In genomic region chr22:41832553-41833368, GRCh38 we compare ENCODE assay signal across 1 cellular context.
TF ChIP-seq lines count a peak whose summit lies in the region.

TSS of gene SREBF2 (plus strand) at chr22:41833105. CDS start at chr22:41833271, 166 bp downstream.

TF ChIP-seq in A549, 52 proteins besides CTCF, POLR2A, EP300 and RAD21 (continued from another document):
- no peak for TF ChIP-seq BCL3 (IDR thresholded peaks at IDR 0.05)
- TF ChIP-seq GATA3 (IDR thresholded peaks at IDR 0.05; ENCODE audit: borderline replicate concordance), result no peak
- TF ChIP-seq REST (IDR thresholded peaks at IDR 0.05), result no peak
- no peak for TF ChIP-seq HES2 (IDR thresholded peaks at IDR 0.05)
- TF ChIP-seq CBX2 (IDR thresholded peaks at IDR 0.05; ENCODE audit: borderline replicate concordance, low read depth), result no peak
- TF ChIP-seq PHF8 (IDR thresholded peaks at IDR 0.05; ENCODE audit: borderline replicate concordance, low read depth), result peak; percentile 74
- TF ChIP-seq JUNB (IDR thresholded peaks at IDR 0.05), result no peak
- TF ChIP-seq ZNF302 (CRISPR knock-in tag; IDR thresholded peaks at IDR 0.05), result no peak
- TF ChIP-seq SREBF2 (IDR thresholded peaks at IDR 0.05), result peak; percentile 42
- no peak for TF ChIP-seq CHD2 (IDR thresholded peaks at IDR 0.05; ENCODE audit: low read length, partially characterized antibody)
- peak in 1 of 2 experiments; percentile 62; a peak in 1 of 4 replicates for TF ChIP-seq CEBPB (IDR thresholded peaks at IDR 0.05)
- no peak for TF ChIP-seq MAZ (IDR thresholded peaks at IDR 0.05; ENCODE audit: borderline replicate concordance, low read depth, low read length)
- TF ChIP-seq FOSB (CRISPR knock-in tag; IDR thresholded peaks at IDR 0.05), result no peak
- no peak for TF ChIP-seq ZC3H11A (IDR thresholded peaks at IDR 0.05)
- TF ChIP-seq, protein P1, sequence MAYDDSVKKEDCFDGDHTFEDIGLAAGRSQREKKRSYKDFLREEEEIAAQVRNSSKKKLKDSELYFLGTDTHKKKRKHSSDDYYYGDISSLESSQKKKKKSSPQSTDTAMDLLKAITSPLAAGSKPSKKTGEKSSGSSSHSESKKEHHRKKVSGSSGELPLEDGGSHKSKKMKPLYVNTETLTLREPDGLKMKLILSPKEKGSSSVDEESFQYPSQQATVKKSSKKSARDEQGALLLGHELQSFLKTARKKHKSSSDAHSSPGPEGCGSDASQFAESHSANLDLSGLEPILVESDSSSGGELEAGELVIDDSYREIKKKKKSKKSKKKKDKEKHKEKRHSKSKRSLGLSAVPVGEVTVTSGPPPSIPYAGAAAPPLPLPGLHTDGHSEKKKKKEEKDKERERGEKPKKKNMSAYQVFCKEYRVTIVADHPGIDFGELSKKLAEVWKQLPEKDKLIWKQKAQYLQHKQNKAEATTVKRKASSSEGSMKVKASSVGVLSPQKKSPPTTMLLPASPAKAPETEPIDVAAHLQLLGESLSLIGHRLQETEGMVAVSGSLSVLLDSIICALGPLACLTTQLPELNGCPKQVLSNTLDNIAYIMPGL (CRISPR knock-in tag; IDR thresholded peaks at IDR 0.05; ENCODE audit: borderline replicate concordance), result no peak
- TF ChIP-seq RCOR1 (IDR thresholded peaks at IDR 0.05; ENCODE audit: low read depth, low read length), result no peak
- TF ChIP-seq RFX5 (IDR thresholded peaks at IDR 0.05), result no peak
- TF ChIP-seq TP53 (CRISPR knock-in tag; IDR thresholded peaks at IDR 0.05), result no peak
- no peak for TF ChIP-seq POLR2AphosphoS2 (conservative IDR thresholded peaks at IDR 0.05; ENCODE audit: low read length)
TF ChIP-seq in A549: peak in this region for 8.
